ENCODE assay signal across 23 cellular contexts in genomic region chr22:20810645-20811044, GRCh38. TPM values are rescaled to one million over a fixed set of nuclear protein-coding genes. Genes with fewer than 3 reads are reported as not detected.
A peak's percentile ranks its signal among the peaks of the same experiment; 100 is the strongest.
DNase-seq lines count a peak whose midpoint lies in the region; ATAC-seq and TF ChIP-seq lines count a peak whose summit lies in the region.
"Had no signal": no experiment of that assay in that cellular context is flagged by ENCODE, and none has a peak within 500 bp of the region (broad histone marks: within the 10 kb centered on the region; RNA-seq: fewer than 3 reads in every experiment).

No MANE protein-coding gene starts in this region.

- H3K27ac Mint-ChIP-seq in activated T-cell treated with anti-CD3 and anti-CD28 coated beads, Interleukin-2, amount 50 U/mL, for 72 hours: peak overlapping the region; percentile 45
- H3K27ac Mint-ChIP-seq in stimulated activated naive CD8-positive, alpha-beta T cell treated with anti-CD3 and anti-CD28 coated beads, Interleukin-15, amount 100 ng/mL, for 72 hours: peak overlapping the region; percentile 82 to 93
- H3K27ac Mint-ChIP-seq: nephron had no signal

- intact Hi-C loops in stomach (cut with DNase I; ENCODE audit: low total_unique reads): no loop called here

- H3K27me3 Mint-ChIP-seq in activated T-cell treated with anti-CD3 and anti-CD28 coated beads, Interleukin-2, amount 50 U/mL, for 72 hours (ENCODE audit: low read depth): no peaks in the 10 kb centered on the region
- H3K27me3 Mint-ChIP-seq in stimulated activated naive CD8-positive, alpha-beta T cell treated with anti-CD3 and anti-CD28 coated beads, Interleukin-15, amount 100 ng/mL, for 72 hours: no peaks in the 10 kb centered on the region
- H3K27me3 Mint-ChIP-seq: CD4-positive, alpha-beta memory T cell had no signal

- peak; percentile 4 for DNase-seq in stimulated activated CD4-positive, alpha-beta T cell treated with anti-CD3 and anti-CD28 coated beads, Interleukin-2, amount 100 ng/mL, for 4 hours (ENCODE audit: low read depth)
- DNase-seq in stimulated activated CD4-positive, alpha-beta T cell treated with anti-CD3 and anti-CD28 coated beads, Interleukin-4, amount 100 ng/mL, for 24 hours: no peak
- DNase-seq in activated T-cell treated with anti-CD3 and anti-CD28 coated beads, Interleukin-2, amount 50 U/mL, for 72 hours: peak; percentile 25 to 35
- peak; percentile 21 for DNase-seq in left lobe of liver (ENCODE audit: low spot score)
- DNase-seq in stimulated activated naive CD8-positive, alpha-beta T cell treated with anti-CD3 and anti-CD28 coated beads, Interleukin-15, amount 100 ng/mL, for 72 hours: peak; percentile 46 to 67
- no peak for DNase-seq in cerebellar nuclear complex (lab: John Stamatoyannopoulos, UW)
- no peak for DNase-seq in stomach
- no peak for DNase-seq in SJCRH30
- DNase-seq: CD4-positive, alpha-beta memory T cell; kidney glomerular epithelial cell; NCI-H146; NCI-H774; SHP77; sigmoid colon had no signal

- H3K9me3 ChIP-seq in stomach (no peaks in the 10 kb centered on the region), SJCRH30 (replicated peaks) (no peaks in the 10 kb centered on the region)
- H3K9me3 ChIP-seq: gastroesophageal sphincter, HAP-1, sigmoid colon, tibial artery had no signal

- peak; percentile 68 to 80 for ATAC-seq in activated T-cell treated with anti-CD3 and anti-CD28 coated beads, Interleukin-2, amount 50 U/mL, for 72 hours (replicated peaks in 1 of 2)
- ATAC-seq in left lobe of liver: no peak
- ATAC-seq in stimulated activated naive CD8-positive, alpha-beta T cell treated with anti-CD3 and anti-CD28 coated beads, Interleukin-15, amount 100 ng/mL, for 72 hours: peak; percentile 97
- ATAC-seq: esophagus mucosa, gastroesophageal sphincter, GM12878 had no signal

- H3K9me3 Mint-ChIP-seq in activated T-cell treated with anti-CD3 and anti-CD28 coated beads, Interleukin-2, amount 50 U/mL, for 72 hours: no peaks in the 10 kb centered on the region
- no peaks in the 10 kb centered on the region for H3K9me3 Mint-ChIP-seq in stimulated activated naive CD8-positive, alpha-beta T cell treated with anti-CD3 and anti-CD28 coated beads, Interleukin-15, amount 100 ng/mL, for 72 hours
- H3K9me3 Mint-ChIP-seq: CD4-positive, alpha-beta memory T cell; nephron had no signal

- H3K27me3 ChIP-seq in stomach: no peaks in the 10 kb centered on the region
- no peaks in the 10 kb centered on the region for H3K27me3 ChIP-seq in SJCRH30
- H3K27me3 ChIP-seq: gastroesophageal sphincter, sigmoid colon, tibial artery had no signal

- TF ChIP-seq POLR2A in stomach (IDR thresholded peaks at IDR 0.05): no peak

- peaks cover 38 to 100% (median 99%) of the 10 kb centered on the region in 4 donors for H3K36me3 ChIP-seq in stomach
- peaks cover 30% of the 10 kb centered on the region for H3K36me3 ChIP-seq in SJCRH30

- TF ChIP-seq EP300 in stomach (IDR thresholded peaks at IDR 0.05): no peak

- no peak overlapping the region for H3K27ac ChIP-seq in stomach
- no peak overlapping the region for H3K27ac ChIP-seq in SJCRH30
- H3K27ac ChIP-seq: gastroesophageal sphincter, parathyroid adenoma, sigmoid colon, tibial artery had no signal

- H3K4me1 ChIP-seq in stomach: no peaks in the 10 kb centered on the region
- H3K4me1 ChIP-seq in SJCRH30: 0 out of 2 replicates have a peak, but pooled peaks cover 2% of the 10 kb centered on the region
- H3K4me1 ChIP-seq: gastroesophageal sphincter, HAP-1, parathyroid adenoma, tibial artery had no signal

- WGBS in stomach, 5 donors: 85 to 91% (median 89%) methylated on average over 9 of the region's 9 CpGs

- TF ChIP-seq CTCF in stomach (IDR thresholded peaks at IDR 0.05): no peak

- H3K4me3 ChIP-seq in stomach (no peak overlapping the region), SJCRH30 (no peak overlapping the region)
- H3K4me3 ChIP-seq: gastroesophageal sphincter, GM12878, HAP-1, sigmoid colon, tibial artery had no signal

- H3K4me1 Mint-ChIP-seq in activated T-cell treated with anti-CD3 and anti-CD28 coated beads, Interleukin-2, amount 50 U/mL, for 72 hours (ENCODE audit: low read depth): peaks cover 25% of the 10 kb centered on the region
- H3K4me1 Mint-ChIP-seq in stimulated activated naive CD8-positive, alpha-beta T cell treated with anti-CD3 and anti-CD28 coated beads, Interleukin-15, amount 100 ng/mL, for 72 hours: peaks cover 38% of the 10 kb centered on the region
- H3K4me1 Mint-ChIP-seq: nephron had no signal

- H3K36me3 Mint-ChIP-seq in activated T-cell treated with anti-CD3 and anti-CD28 coated beads, Interleukin-2, amount 50 U/mL, for 72 hours (ENCODE audit: insufficient read depth in 2 of 2): peaks cover 7 to 8% of the 10 kb centered on the region in 2 donors

- H3K4me3 Mint-ChIP-seq in activated T-cell treated with anti-CD3 and anti-CD28 coated beads, Interleukin-2, amount 50 U/mL, for 72 hours: no peak overlapping the region
- H3K4me3 Mint-ChIP-seq in stimulated activated naive CD8-positive, alpha-beta T cell treated with anti-CD3 and anti-CD28 coated beads, Interleukin-15, amount 100 ng/mL, for 72 hours: peak overlapping the region; percentile 44 to 79
- H3K4me3 Mint-ChIP-seq: CD4-positive, alpha-beta memory T cell; nephron had no signal

RNA-seq across cellular contexts. Expression of gene SERPIND1, which starts 36.7 kb away (rescaled TPM):
- total RNA-seq in activated T-cell treated with anti-CD3 and anti-CD28 coated beads, Interleukin-2, amount 50 U/mL, for 72 hours: not detected
- total RNA-seq in left lobe of liver: 261 TPM
- total RNA-seq in stomach: under 1 TPM in 1 of 5 donors, not detected in 4; 0.55 TPM
- polyA plus RNA-seq in stomach: under 1 TPM in 2 of 3 donors, not detected in 1; 0.10 to 0.46 TPM
- total RNA-seq in SJCRH30 (2014; rRNA removed; shearing (Covaris generic)): 0.04 TPM in 1 of 2 replicates, not detected in the other
- total RNA-seq: activated CD8-positive, alpha-beta memory T cell treated with anti-CD3 and anti-CD28 coated beads for 36 hours; CD4-positive, alpha-beta memory T cell; sigmoid colon; T-helper 1 cell treated with Interleukin-12 subunit alpha and Interleukin-12 subunit beta and Interleukin-4 antibody, amounts not matched to agents 30 ng/mL and 1 ng/mL, for 36 hours had no signal

RNA-seq across cellular contexts. Expression of gene PI4KA, which starts 48.0 kb away (rescaled TPM):
- total RNA-seq in activated T-cell treated with anti-CD3 and anti-CD28 coated beads, Interleukin-2, amount 50 U/mL, for 72 hours: 10 to 100 TPM; 60.4 to 63.1 TPM
- total RNA-seq in left lobe of liver: 40.4 TPM
- 100 to 1,000 TPM in 1 of 5 donors, 10 to 100 TPM in 4; 37.3 to 174 (median 91.9) TPM for total RNA-seq in stomach
- 10 to 100 TPM; 22.7 to 33.0 (median 25.1) TPM for polyA plus RNA-seq in stomach
- 39.6 and 40.5 TPM in 2 replicates for total RNA-seq in SJCRH30 (2014; rRNA removed; shearing (Covaris generic))

RNA-seq across cellular contexts. Expression of gene SNAP29, which starts 48.2 kb away (rescaled TPM):
- 10 to 100 TPM; 19.8 to 21.0 TPM for total RNA-seq in activated T-cell treated with anti-CD3 and anti-CD28 coated beads, Interleukin-2, amount 50 U/mL, for 72 hours
- total RNA-seq in left lobe of liver (24.6 TPM), stomach (10 to 100 TPM in 4 of 5 donors, 1 to 10 TPM in 1; 8.8 to 22.8 (median 11.1) TPM)
- polyA plus RNA-seq in stomach: 10 to 100 TPM; 16.7 to 24.0 (median 17.1) TPM
- 15.5 and 17.7 TPM in 2 replicates for total RNA-seq in SJCRH30 (2014; rRNA removed; shearing (Covaris generic))

Comparison
In these comparisons a context has a peak if more than half of its experiments do, and no peak if none do; other contexts are left out.
1. DNase-seq: peak in stimulated activated CD4-positive, alpha-beta T cell treated with anti-CD3 and anti-CD28 coated beads, Interleukin-2, amount 100 ng/mL, for 4 hours (single experiment), activated T-cell treated with anti-CD3 and anti-CD28 coated beads, Interleukin-2, amount 50 U/mL, for 72 hours (2 of 2), left lobe of liver (single experiment) and stimulated activated naive CD8-positive, alpha-beta T cell treated with anti-CD3 and anti-CD28 coated beads, Interleukin-15, amount 100 ng/mL, for 72 hours (2 of 2); none in stimulated activated CD4-positive, alpha-beta T cell treated with anti-CD3 and anti-CD28 coated beads, Interleukin-4, amount 100 ng/mL, for 24 hours (single experiment), cerebellar nuclear complex (0 of 2), stomach (single experiment) and SJCRH30 (0 of 2).
2. H3K4me3 Mint-ChIP-seq: peak in stimulated activated naive CD8-positive, alpha-beta T cell treated with anti-CD3 and anti-CD28 coated beads, Interleukin-15, amount 100 ng/mL, for 72 hours (2 of 2); none in activated T-cell treated with anti-CD3 and anti-CD28 coated beads, Interleukin-2, amount 50 U/mL, for 72 hours (0 of 2).
3. RNA of gene SERPIND1, which starts 36.7 kb away (total RNA-seq): 261 TPM in left lobe of liver (single experiment); 0.04 TPM in SJCRH30, not detected in activated T-cell treated with anti-CD3 and anti-CD28 coated beads, Interleukin-2, amount 50 U/mL, for 72 hours and 0.55 TPM in stomach; every median in the first group is over 100 times any median in the second.